Comparison of ENCODE assay signal across 2 cellular contexts in genomic region chr7:129767120-129768011, GRCh38.
TF ChIP-seq lines count a peak whose summit lies in the region.

No MANE protein-coding gene starts in this region.

TF ChIP-seq in GM23338, 12 proteins besides CTCF, POLR2A, EP300 and RAD21 (continued from another document):
- TF ChIP-seq, protein P1, sequence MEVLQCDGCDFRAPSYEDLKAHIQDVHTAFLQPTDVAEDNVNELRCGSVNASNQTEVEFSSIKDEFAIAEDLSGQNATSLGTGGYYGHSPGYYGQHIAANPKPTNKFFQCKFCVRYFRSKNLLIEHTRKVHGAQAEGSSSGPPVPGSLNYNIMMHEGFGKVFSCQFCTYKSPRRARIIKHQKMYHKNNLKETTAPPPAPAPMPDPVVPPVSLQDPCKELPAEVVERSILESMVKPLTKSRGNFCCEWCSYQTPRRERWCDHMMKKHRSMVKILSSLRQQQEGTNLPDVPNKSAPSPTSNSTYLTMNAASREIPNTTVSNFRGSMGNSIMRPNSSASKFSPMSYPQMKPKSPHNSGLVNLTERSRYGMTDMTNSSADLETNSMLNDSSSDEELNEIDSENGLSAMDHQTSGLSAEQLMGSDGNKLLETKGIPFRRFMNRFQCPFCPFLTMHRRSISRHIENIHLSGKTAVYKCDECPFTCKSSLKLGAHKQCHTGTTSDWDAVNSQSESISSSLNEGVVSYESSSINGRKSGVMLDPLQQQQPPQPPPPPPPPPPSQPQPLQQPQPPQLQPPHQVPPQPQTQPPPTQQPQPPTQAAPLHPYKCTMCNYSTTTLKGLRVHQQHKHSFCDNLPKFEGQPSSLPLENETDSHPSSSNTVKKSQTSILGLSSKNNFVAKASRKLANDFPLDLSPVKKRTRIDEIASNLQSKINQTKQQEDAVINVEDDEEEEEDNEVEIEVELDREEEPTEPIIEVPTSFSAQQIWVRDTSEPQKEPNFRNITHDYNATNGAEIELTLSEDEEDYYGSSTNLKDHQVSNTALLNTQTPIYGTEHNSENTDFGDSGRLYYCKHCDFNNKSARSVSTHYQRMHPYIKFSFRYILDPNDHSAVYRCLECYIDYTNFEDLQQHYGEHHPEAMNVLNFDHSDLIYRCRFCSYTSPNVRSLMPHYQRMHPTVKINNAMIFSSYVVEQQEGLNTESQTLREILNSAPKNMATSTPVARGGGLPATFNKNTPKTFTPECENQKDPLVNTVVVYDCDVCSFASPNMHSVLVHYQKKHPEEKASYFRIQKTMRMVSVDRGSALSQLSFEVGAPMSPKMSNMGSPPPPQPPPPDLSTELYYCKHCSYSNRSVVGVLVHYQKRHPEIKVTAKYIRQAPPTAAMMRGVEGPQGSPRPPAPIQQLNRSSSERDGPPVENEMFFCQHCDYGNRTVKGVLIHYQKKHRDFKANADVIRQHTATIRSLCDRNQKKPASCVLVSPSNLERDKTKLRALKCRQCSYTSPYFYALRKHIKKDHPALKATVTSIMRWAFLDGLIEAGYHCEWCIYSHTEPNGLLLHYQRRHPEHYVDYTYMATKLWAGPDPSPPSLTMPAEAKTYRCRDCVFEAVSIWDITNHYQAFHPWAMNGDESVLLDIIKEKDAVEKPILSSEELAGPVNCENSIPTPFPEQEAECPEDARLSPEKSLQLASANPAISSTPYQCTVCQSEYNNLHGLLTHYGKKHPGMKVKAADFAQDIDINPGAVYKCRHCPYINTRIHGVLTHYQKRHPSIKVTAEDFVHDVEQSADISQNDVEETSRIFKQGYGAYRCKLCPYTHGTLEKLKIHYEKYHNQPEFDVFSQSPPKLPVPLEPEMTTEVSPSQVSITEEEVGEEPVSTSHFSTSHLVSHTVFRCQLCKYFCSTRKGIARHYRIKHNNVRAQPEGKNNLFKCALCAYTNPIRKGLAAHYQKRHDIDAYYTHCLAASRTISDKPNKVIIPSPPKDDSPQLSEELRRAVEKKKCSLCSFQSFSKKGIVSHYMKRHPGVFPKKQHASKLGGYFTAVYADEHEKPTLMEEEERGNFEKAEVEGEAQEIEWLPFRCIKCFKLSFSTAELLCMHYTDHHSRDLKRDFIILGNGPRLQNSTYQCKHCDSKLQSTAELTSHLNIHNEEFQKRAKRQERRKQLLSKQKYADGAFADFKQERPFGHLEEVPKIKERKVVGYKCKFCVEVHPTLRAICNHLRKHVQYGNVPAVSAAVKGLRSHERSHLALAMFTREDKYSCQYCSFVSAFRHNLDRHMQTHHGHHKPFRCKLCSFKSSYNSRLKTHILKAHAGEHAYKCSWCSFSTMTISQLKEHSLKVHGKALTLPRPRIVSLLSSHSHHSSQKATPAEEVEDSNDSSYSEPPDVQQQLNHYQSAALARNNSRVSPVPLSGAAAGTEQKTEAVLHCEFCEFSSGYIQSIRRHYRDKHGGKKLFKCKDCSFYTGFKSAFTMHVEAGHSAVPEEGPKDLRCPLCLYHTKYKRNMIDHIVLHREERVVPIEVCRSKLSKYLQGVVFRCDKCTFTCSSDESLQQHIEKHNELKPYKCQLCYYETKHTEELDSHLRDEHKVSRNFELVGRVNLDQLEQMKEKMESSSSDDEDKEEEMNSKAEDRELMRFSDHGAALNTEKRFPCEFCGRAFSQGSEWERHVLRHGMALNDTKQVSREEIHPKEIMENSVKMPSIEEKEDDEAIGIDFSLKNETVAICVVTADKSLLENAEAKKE (CRISPR knock-in tag; IDR thresholded peaks at IDR 0.05): no peak
- no peak for TF ChIP-seq REST (IDR thresholded peaks at IDR 0.05; ENCODE audit: unreplicated experiment)
- TF ChIP-seq EZH2phosphoT487 (IDR thresholded peaks at IDR 0.05; ENCODE audit: unreplicated experiment): no peak
- TF ChIP-seq CREB1 (CRISPR knock-in tag; IDR thresholded peaks at IDR 0.05; ENCODE audit: low read depth): no peak
- no peak for TF ChIP-seq EZH2 (IDR thresholded peaks at IDR 0.05; ENCODE audit: low read depth, unreplicated experiment)
- no peak for TF ChIP-seq ETS1 (IDR thresholded peaks at IDR 0.05)
- no peak for TF ChIP-seq NANOG (IDR thresholded peaks at IDR 0.05; ENCODE audit: borderline replicate concordance)

TF ChIP-seq in H1, 55 proteins besides CTCF, POLR2A, EP300 and RAD21:
- TF ChIP-seq, protein P2, sequence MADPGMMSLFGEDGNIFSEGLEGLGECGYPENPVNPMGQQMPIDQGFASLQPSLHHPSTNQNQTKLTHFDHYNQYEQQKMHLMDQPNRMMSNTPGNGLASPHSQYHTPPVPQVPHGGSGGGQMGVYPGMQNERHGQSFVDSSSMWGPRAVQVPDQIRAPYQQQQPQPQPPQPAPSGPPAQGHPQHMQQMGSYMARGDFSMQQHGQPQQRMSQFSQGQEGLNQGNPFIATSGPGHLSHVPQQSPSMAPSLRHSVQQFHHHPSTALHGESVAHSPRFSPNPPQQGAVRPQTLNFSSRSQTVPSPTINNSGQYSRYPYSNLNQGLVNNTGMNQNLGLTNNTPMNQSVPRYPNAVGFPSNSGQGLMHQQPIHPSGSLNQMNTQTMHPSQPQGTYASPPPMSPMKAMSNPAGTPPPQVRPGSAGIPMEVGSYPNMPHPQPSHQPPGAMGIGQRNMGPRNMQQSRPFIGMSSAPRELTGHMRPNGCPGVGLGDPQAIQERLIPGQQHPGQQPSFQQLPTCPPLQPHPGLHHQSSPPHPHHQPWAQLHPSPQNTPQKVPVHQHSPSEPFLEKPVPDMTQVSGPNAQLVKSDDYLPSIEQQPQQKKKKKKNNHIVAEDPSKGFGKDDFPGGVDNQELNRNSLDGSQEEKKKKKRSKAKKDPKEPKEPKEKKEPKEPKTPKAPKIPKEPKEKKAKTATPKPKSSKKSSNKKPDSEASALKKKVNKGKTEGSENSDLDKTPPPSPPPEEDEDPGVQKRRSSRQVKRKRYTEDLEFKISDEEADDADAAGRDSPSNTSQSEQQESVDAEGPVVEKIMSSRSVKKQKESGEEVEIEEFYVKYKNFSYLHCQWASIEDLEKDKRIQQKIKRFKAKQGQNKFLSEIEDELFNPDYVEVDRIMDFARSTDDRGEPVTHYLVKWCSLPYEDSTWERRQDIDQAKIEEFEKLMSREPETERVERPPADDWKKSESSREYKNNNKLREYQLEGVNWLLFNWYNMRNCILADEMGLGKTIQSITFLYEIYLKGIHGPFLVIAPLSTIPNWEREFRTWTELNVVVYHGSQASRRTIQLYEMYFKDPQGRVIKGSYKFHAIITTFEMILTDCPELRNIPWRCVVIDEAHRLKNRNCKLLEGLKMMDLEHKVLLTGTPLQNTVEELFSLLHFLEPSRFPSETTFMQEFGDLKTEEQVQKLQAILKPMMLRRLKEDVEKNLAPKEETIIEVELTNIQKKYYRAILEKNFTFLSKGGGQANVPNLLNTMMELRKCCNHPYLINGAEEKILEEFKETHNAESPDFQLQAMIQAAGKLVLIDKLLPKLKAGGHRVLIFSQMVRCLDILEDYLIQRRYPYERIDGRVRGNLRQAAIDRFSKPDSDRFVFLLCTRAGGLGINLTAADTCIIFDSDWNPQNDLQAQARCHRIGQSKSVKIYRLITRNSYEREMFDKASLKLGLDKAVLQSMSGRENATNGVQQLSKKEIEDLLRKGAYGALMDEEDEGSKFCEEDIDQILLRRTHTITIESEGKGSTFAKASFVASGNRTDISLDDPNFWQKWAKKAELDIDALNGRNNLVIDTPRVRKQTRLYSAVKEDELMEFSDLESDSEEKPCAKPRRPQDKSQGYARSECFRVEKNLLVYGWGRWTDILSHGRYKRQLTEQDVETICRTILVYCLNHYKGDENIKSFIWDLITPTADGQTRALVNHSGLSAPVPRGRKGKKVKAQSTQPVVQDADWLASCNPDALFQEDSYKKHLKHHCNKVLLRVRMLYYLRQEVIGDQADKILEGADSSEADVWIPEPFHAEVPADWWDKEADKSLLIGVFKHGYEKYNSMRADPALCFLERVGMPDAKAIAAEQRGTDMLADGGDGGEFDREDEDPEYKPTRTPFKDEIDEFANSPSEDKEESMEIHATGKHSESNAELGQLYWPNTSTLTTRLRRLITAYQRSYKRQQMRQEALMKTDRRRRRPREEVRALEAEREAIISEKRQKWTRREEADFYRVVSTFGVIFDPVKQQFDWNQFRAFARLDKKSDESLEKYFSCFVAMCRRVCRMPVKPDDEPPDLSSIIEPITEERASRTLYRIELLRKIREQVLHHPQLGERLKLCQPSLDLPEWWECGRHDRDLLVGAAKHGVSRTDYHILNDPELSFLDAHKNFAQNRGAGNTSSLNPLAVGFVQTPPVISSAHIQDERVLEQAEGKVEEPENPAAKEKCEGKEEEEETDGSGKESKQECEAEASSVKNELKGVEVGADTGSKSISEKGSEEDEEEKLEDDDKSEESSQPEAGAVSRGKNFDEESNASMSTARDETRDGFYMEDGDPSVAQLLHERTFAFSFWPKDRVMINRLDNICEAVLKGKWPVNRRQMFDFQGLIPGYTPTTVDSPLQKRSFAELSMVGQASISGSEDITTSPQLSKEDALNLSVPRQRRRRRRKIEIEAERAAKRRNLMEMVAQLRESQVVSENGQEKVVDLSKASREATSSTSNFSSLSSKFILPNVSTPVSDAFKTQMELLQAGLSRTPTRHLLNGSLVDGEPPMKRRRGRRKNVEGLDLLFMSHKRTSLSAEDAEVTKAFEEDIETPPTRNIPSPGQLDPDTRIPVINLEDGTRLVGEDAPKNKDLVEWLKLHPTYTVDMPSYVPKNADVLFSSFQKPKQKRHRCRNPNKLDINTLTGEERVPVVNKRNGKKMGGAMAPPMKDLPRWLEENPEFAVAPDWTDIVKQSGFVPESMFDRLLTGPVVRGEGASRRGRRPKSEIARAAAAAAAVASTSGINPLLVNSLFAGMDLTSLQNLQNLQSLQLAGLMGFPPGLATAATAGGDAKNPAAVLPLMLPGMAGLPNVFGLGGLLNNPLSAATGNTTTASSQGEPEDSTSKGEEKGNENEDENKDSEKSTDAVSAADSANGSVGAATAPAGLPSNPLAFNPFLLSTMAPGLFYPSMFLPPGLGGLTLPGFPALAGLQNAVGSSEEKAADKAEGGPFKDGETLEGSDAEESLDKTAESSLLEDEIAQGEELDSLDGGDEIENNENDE (IDR thresholded peaks at IDR 0.05; ENCODE audit: insufficient replicate concordance, low read length): no peak
- no peak for TF ChIP-seq HDAC6 (IDR thresholded peaks at IDR 0.05; ENCODE audit: low read depth, low read length)
- no peak for TF ChIP-seq POLR2AphosphoS5 (IDR thresholded peaks at IDR 0.05; ENCODE audit: low read depth, low read length)
- TF ChIP-seq SP4 (IDR thresholded peaks at IDR 0.05; ENCODE audit: low read length): no peak
- no peak for TF ChIP-seq CHD2 (IDR thresholded peaks at IDR 0.05; ENCODE audit: low read length)
- no peak for TF ChIP-seq KDM5A (IDR thresholded peaks at IDR 0.05; ENCODE audit: low read length)
- TF ChIP-seq EGR1 (IDR thresholded peaks at IDR 0.05; ENCODE audit: borderline replicate concordance, low read depth, low read length): no peak
